ENCODE assay signal across 1 cellular context in genomic region chr14:49586673-49587460, GRCh38.
TF ChIP-seq lines count a peak whose summit lies in the region.

No MANE protein-coding gene starts in this region.

TF ChIP-seq in HCT116, 20 proteins besides CTCF, POLR2A, EP300 and RAD21 (continued from another document):
- TF ChIP-seq REST (IDR thresholded peaks at IDR 0.05; ENCODE audit: low read depth) = no peak
